Comparison of ENCODE assay signal across 8 cellular contexts in genomic region chr5:138464018-138464387, GRCh38. TPM values are rescaled to one million over a fixed set of nuclear protein-coding genes. Genes with fewer than 3 reads are reported as not detected.
DNase-seq lines count a peak whose midpoint lies in the region; ATAC-seq and TF ChIP-seq lines count a peak whose summit lies in the region.

No MANE protein-coding gene starts in this region.

- CTCF ChIA-PET in Panc1 (lab: Charles Lee), result no interaction called here

- peaks cover 6% of the 10 kb centered on the region for H3K27me3 Mint-ChIP-seq in activated T-helper 1 cell treated with anti-CD3 and anti-CD28 coated beads, Interleukin-12 subunit alpha, Interleukin-12 subunit beta, Interleukin-2, Interleukin-4 antibody, amounts not matched to agents 30 ng/mL and 10 ng/mL and 1 ng/mL, durations not matched to agents 14 hours and 24 hours and 36 hours (ENCODE audit: insufficient read depth)
- H3K27me3 Mint-ChIP-seq in natural killer cell (ENCODE audit: low read depth in 2 of 2), result no peaks in the 10 kb centered on the region

- TF ChIP-seq CTCF in DND-41 (IDR thresholded peaks at IDR 0.05; ENCODE audit: borderline replicate concordance, extremely low read depth, low read length, poor library complexity, severe bottlenecking), result peak; percentile 80
- TF ChIP-seq CTCF in Panc1 (IDR thresholded peaks at IDR 0.05), result peak; percentile 99
- peak; percentile 48 to 56 for TF ChIP-seq CTCF in fibroblast of lung (conservative IDR thresholded peaks at IDR 0.05 in 1 of 2, IDR thresholded peaks at IDR 0.05 in 1 of 2; ENCODE audit: low read depth in 1 of 2, low read length in 2 of 2)
- TF ChIP-seq CTCF in natural killer cell (IDR thresholded peaks at IDR 0.05), result peak; percentile 99

- intact Hi-C loops in Panc1 (cut with micrococcal nuclease; ENCODE audit: unreplicated experiment), result no loop called here
- intact Hi-C loops in activated T-helper 1 cell treated with anti-CD3 and anti-CD28 coated beads, Interleukin-12 subunit alpha, Interleukin-12 subunit beta, Interleukin-2, Interleukin-4 antibody, amounts not matched to agents 30 ng/mL and 10 ng/mL and 1 ng/mL, durations not matched to agents 14 hours and 24 hours and 36 hours (cut with micrococcal nuclease), result loop anchor here (1.0 to 10.0 kb wide), 10 partner anchors 25 to 877 kb away; partner anchors contain the start of genes BRD8, CDC25C, FAM13B and HNRNPA0
- intact Hi-C loops in natural killer cell (cut with micrococcal nuclease), result loop anchor here (1.0 to 2.0 kb wide), 3 partner anchors 39 to 111 kb away; partner anchors contain the start of genes ETF1 and HSPA9

- ATAC-seq in DND-41 (ENCODE audit: insufficient read depth, low read depth) (peak; percentile 71), GM21723 (IDR thresholded peaks at IDR 0.05; ENCODE audit: unreplicated experiment) (peak; percentile 58), Panc1 (peak; percentile 78), natural killer cell (peak; percentile 52 to 79 (median 57))

- H3K36me3 ChIP-seq in DND-41 (ENCODE audit: insufficient read depth, low read length) (peaks cover 19% of the 10 kb centered on the region), Panc1 (ENCODE audit: control insufficient read depth, insufficient read depth, low read length) (no peaks in the 10 kb centered on the region), fibroblast of lung (ENCODE audit: control insufficient read depth, insufficient read depth, low read length) (peaks cover 9% of the 10 kb centered on the region)

- H3K4me2 ChIP-seq in DND-41 (ENCODE audit: insufficient read depth, low read length) (peak overlapping the region; percentile 97), fibroblast of lung (ENCODE audit: extremely low read depth, insufficient read depth, low read length) (peak overlapping the region; percentile 93)

- POLR2A ChIA-PET in Panc1 (lab: Charles Lee), result interaction anchor here (1.0 kb wide), 1 partner anchor 9 kb away, joined by 4 read pairs; no protein-coding TSS in a partner anchor

- H2AFZ ChIP-seq in DND-41 (ENCODE audit: low read depth, low read length), result peak overlapping the region; percentile 76
- H2AFZ ChIP-seq in fibroblast of lung (ENCODE audit: low read length), result no peak overlapping the region

- H4K20me1 ChIP-seq in DND-41 (ENCODE audit: insufficient read depth, low read length), result peaks cover 25% of the 10 kb centered on the region
- H4K20me1 ChIP-seq in fibroblast of lung (ENCODE audit: control insufficient read depth, extremely low read depth, insufficient read depth, low read length), result no peaks in the 10 kb centered on the region

- H3K27ac ChIP-seq in DND-41 (ENCODE audit: low read length) (peak overlapping the region; percentile 86), Panc1 (ENCODE audit: low read length) (peak overlapping the region; percentile 97), fibroblast of lung (ENCODE audit: insufficient read depth, low read length) (peak overlapping the region; percentile 91)

- no peaks in the 10 kb centered on the region for H3K9me3 ChIP-seq in DND-41 (ENCODE audit: insufficient read depth, low read length, severe bottlenecking)
- H3K9me3 ChIP-seq in Panc1 (ENCODE audit: control insufficient read depth, insufficient read depth, low read depth, low read length), result no peaks in the 10 kb centered on the region
- no peaks in the 10 kb centered on the region for H3K9me3 ChIP-seq in fibroblast of lung (ENCODE audit: control insufficient read depth, insufficient read depth, low read depth, low read length)

- peaks cover 20% of the 10 kb centered on the region for H3K79me2 ChIP-seq in DND-41 (ENCODE audit: insufficient read depth, low read length)
- peaks cover 16% of the 10 kb centered on the region for H3K79me2 ChIP-seq in fibroblast of lung (ENCODE audit: control insufficient read depth, insufficient read depth, low read length)

- H3K4me3 Mint-ChIP-seq in activated T-helper 1 cell treated with anti-CD3 and anti-CD28 coated beads, Interleukin-12 subunit alpha, Interleukin-12 subunit beta, Interleukin-2, Interleukin-4 antibody, amounts not matched to agents 30 ng/mL and 10 ng/mL and 1 ng/mL, durations not matched to agents 14 hours and 24 hours and 36 hours, result peak overlapping the region; percentile 83
- H3K4me3 Mint-ChIP-seq in natural killer cell, result peak overlapping the region; percentile 93

- H3K9me3 Mint-ChIP-seq in activated T-helper 1 cell treated with anti-CD3 and anti-CD28 coated beads, Interleukin-12 subunit alpha, Interleukin-12 subunit beta, Interleukin-2, Interleukin-4 antibody, amounts not matched to agents 30 ng/mL and 10 ng/mL and 1 ng/mL, durations not matched to agents 14 hours and 24 hours and 36 hours, result no peaks in the 10 kb centered on the region
- H3K9me3 Mint-ChIP-seq in natural killer cell, result no peaks in the 10 kb centered on the region

- in situ Hi-C loops in Panc1 (cut with HindIII; ENCODE audit: low pct_unique_long_range_greater_than_20kb, low sequenced_read_pairs), result no loop called here

- H3K9ac ChIP-seq in DND-41 (ENCODE audit: low read depth, low read length) (peak overlapping the region; percentile 71), fibroblast of lung (ENCODE audit: insufficient read depth, low read length) (peak overlapping the region; percentile 80)

- H3K4me1 Mint-ChIP-seq in activated T-helper 1 cell treated with anti-CD3 and anti-CD28 coated beads, Interleukin-12 subunit alpha, Interleukin-12 subunit beta, Interleukin-2, Interleukin-4 antibody, amounts not matched to agents 30 ng/mL and 10 ng/mL and 1 ng/mL, durations not matched to agents 14 hours and 24 hours and 36 hours (ENCODE audit: low read depth), result peaks cover 55% of the 10 kb centered on the region
- H3K4me1 Mint-ChIP-seq in natural killer cell, result peaks cover 30 to 53% of the 10 kb centered on the region in 2 donors

- peaks cover 24% of the 10 kb centered on the region for H3K36me3 Mint-ChIP-seq in activated T-helper 1 cell treated with anti-CD3 and anti-CD28 coated beads, Interleukin-12 subunit alpha, Interleukin-12 subunit beta, Interleukin-2, Interleukin-4 antibody, amounts not matched to agents 30 ng/mL and 10 ng/mL and 1 ng/mL, durations not matched to agents 14 hours and 24 hours and 36 hours (ENCODE audit: low read depth)
- H3K36me3 Mint-ChIP-seq in natural killer cell, result no peaks in the 10 kb centered on the region

- H3K27me3 ChIP-seq in DND-41 (ENCODE audit: insufficient read depth, low read length, poor library complexity) (no peaks in the 10 kb centered on the region), Panc1 (ENCODE audit: control insufficient read depth, insufficient read depth, low read length) (no peaks in the 10 kb centered on the region), fibroblast of lung (ENCODE audit: control insufficient read depth, insufficient read depth, low read length) (no peaks in the 10 kb centered on the region)

- peak overlapping the region; percentile 19 to 60; a peak in 3 of 4 replicates for H3K4me3 ChIP-seq in DND-41 (ENCODE audit: low read depth in 1 of 2, low read length in 2 of 2)
- peak overlapping the region; percentile 81 to 87 for H3K4me3 ChIP-seq in Panc1 (ENCODE audit: low read depth in 2 of 2, low read length in 2 of 2)
- H3K4me3 ChIP-seq in fibroblast of lung (replicated peaks in 1 of 4; ENCODE audit: control extremely low read depth in 1 of 4, insufficient read depth in 1 of 4, low read depth in 3 of 4, low read length in 4 of 4), result peak overlapping the region; percentile 69 to 83 (median 76)

- H3K4me1 ChIP-seq in DND-41 (ENCODE audit: insufficient read depth, low read length) (peaks cover 44% of the 10 kb centered on the region), Panc1 (ENCODE audit: control insufficient read depth, insufficient read depth, low read length) (peaks cover 5% of the 10 kb centered on the region; the same call in 1 of the 2 replicates), fibroblast of lung (ENCODE audit: control insufficient read depth, extremely low read depth, insufficient read depth, low read length) (peaks cover 6% of the 10 kb centered on the region)

- DNase-seq in DND-41 (peak; percentile 95), KG1 (lab: John Stamatoyannopoulos, UW) (peak; percentile 33), Panc1 (ENCODE audit: low read depth, low spot score) (peak; percentile 69), fibroblast of lung (ENCODE audit: low read depth in 2 of 2) (peak; percentile 93 to 95), natural killer cell (peak; percentile 95)
- DNase-seq in activated T-helper 1 cell treated with anti-CD3 and anti-CD28 coated beads, Interleukin-12 subunit alpha, Interleukin-12 subunit beta, Interleukin-2, Interleukin-4 antibody, amounts not matched to agents 30 ng/mL and 10 ng/mL and 1 ng/mL, durations not matched to agents 14 hours and 24 hours and 36 hours (ENCODE audit: low spot score), result peak; percentile 91
- peak; percentile 85 to 95 (median 88) for DNase-seq in stimulated activated naive CD4-positive, alpha-beta T cell (lab: John Stamatoyannopoulos, UW)

- H3K27ac Mint-ChIP-seq in activated T-helper 1 cell treated with anti-CD3 and anti-CD28 coated beads, Interleukin-12 subunit alpha, Interleukin-12 subunit beta, Interleukin-2, Interleukin-4 antibody, amounts not matched to agents 30 ng/mL and 10 ng/mL and 1 ng/mL, durations not matched to agents 14 hours and 24 hours and 36 hours, result peak overlapping the region; percentile 93
- peak overlapping the region; percentile 93 to 95 for H3K27ac Mint-ChIP-seq in natural killer cell

- BruUV-seq in Panc1 (replicated peaks; lab: Mats Ljungman, UMichigan), result no TSS peak

RNA-seq across cellular contexts. Expression of gene EGR1, which starts 1.3 kb away (rescaled TPM):
- total RNA-seq in Panc1 (2021; ENCODE audit: unreplicated experiment) (12.0 TPM), fibroblast of lung (7.2 and 8.8 TPM in 2 replicates), natural killer cell (100 to 1,000 TPM in 1 of 3 donors, 10 to 100 TPM in 2; 52.1 to 137 (median 84.8) TPM)
- polyA plus RNA-seq in Panc1 (2012; ENCODE audit: insufficient read length), result 14.0 TPM
- total RNA-seq in activated T-helper 1 cell treated with anti-CD3 and anti-CD28 coated beads, Interleukin-12 subunit alpha, Interleukin-12 subunit beta, Interleukin-2, Interleukin-4 antibody, amounts not matched to agents 30 ng/mL and 10 ng/mL and 1 ng/mL, durations not matched to agents 14 hours and 24 hours and 36 hours, result 42.8 and 43.0 TPM in 2 replicates
- 5.8 and 50.9 TPM in 2 replicates for polyA plus RNA-seq in fibroblast of lung
- polyA plus RNA-seq in fibroblast of lung (2012), result 30.1 and 144 TPM in 2 replicates
- polyA minus RNA-seq in fibroblast of lung (ENCODE audit: low replicate concordance), result 49.5 and 146 TPM in 2 replicates

RNA-seq across cellular contexts. Expression of gene REEP2, which starts 25.1 kb away (rescaled TPM):
- total RNA-seq in Panc1 (2021; ENCODE audit: unreplicated experiment), result 6.5 TPM
- polyA plus RNA-seq in Panc1 (2012; ENCODE audit: insufficient read length), result 13.3 TPM
- 5.1 and 5.4 TPM in 2 replicates for total RNA-seq in activated T-helper 1 cell treated with anti-CD3 and anti-CD28 coated beads, Interleukin-12 subunit alpha, Interleukin-12 subunit beta, Interleukin-2, Interleukin-4 antibody, amounts not matched to agents 30 ng/mL and 10 ng/mL and 1 ng/mL, durations not matched to agents 14 hours and 24 hours and 36 hours
- total RNA-seq in fibroblast of lung, result 5.9 and 14.4 TPM in 2 replicates
- polyA plus RNA-seq in fibroblast of lung, result 6.1 and 17.7 TPM in 2 replicates
- 10.3 and 24.5 TPM in 2 replicates for polyA plus RNA-seq in fibroblast of lung (2012)
- polyA minus RNA-seq in fibroblast of lung (ENCODE audit: low replicate concordance), result 22.1 and 98.6 TPM in 2 replicates
- total RNA-seq in natural killer cell, result under 1 TPM; 0.28 to 0.79 (median 0.66) TPM

Comparison
In these comparisons a context has a peak if more than half of its experiments do, and no peak if none do; other contexts are left out.
1. Peak in every context shown above with its lines: DNase-seq, ATAC-seq, H3K4me3 ChIP-seq and H3K27ac ChIP-seq.
2. DNase-seq: peak in every context shown above with its lines; median percentile 95 in DND-41; 95 in natural killer cell; 94 in fibroblast of lung; 91 in activated T-helper 1 cell treated with anti-CD3 and anti-CD28 coated beads, Interleukin-12 subunit alpha, Interleukin-12 subunit beta, Interleukin-2, Interleukin-4 antibody, amounts not matched to agents 30 ng/mL and 10 ng/mL and 1 ng/mL, durations not matched to agents 14 hours and 24 hours and 36 hours; 88 in stimulated activated naive CD4-positive, alpha-beta T cell; 69 in Panc1; 33 in KG1.